ENCODE assay signal across 13 cellular contexts in genomic region chr17:19540706-19541370, GRCh38. TPM values are rescaled to one million over a fixed set of nuclear protein-coding genes. Genes with fewer than 3 reads are reported as not detected.
DNase-seq lines count a peak whose midpoint lies in the region; ATAC-seq and TF ChIP-seq lines count a peak whose summit lies in the region.
"Had no signal": no experiment of that assay in that cellular context is flagged by ENCODE, and none has a peak within 500 bp of the region (broad histone marks: within the 10 kb centered on the region; RNA-seq: fewer than 3 reads in every experiment).

No MANE protein-coding gene starts in this region.

- ATAC-seq in foreskin keratinocyte: no peak
- ATAC-seq in HG03432 (IDR thresholded peaks at IDR 0.05; ENCODE audit: unreplicated experiment): no peak

- peaks cover 6% of the 10 kb centered on the region for H3K27me3 Mint-ChIP-seq in chondrocyte (ENCODE audit: low read depth)
- peaks cover 25% of the 10 kb centered on the region for H3K27me3 Mint-ChIP-seq in endodermal cell (ENCODE audit: insufficient read depth)

- TF ChIP-seq CTCF in chondrocyte (IDR thresholded peaks at IDR 0.05) (no peak), endodermal cell (conservative IDR thresholded peaks at IDR 0.05) (no peak), foreskin keratinocyte (conservative IDR thresholded peaks at IDR 0.05) (no peak)

- H3K36me3 Mint-ChIP-seq in chondrocyte (ENCODE audit: low read depth) (no peaks in the 10 kb centered on the region), endodermal cell (ENCODE audit: low read depth) (no peaks in the 10 kb centered on the region)
- H3K36me3 Mint-ChIP-seq: CD4-positive, CD25-positive, alpha-beta regulatory T cell had no signal

- intact Hi-C loops in posterior vena cava (cut with DNase I): no loop called here

- no peaks in the 10 kb centered on the region for H3K36me3 ChIP-seq in endodermal cell (ENCODE audit: control insufficient read depth, insufficient read depth, low read length)
- H3K36me3 ChIP-seq: BE2C had no signal

- no peak overlapping the region for H3K4me3 ChIP-seq in endodermal cell (ENCODE audit: low read length)

- no peak overlapping the region for H3K27ac Mint-ChIP-seq in chondrocyte (ENCODE audit: unreplicated experiment)
- no peak overlapping the region for H3K27ac Mint-ChIP-seq in endodermal cell
- H3K27ac Mint-ChIP-seq: H9 had no signal

- no peaks in the 10 kb centered on the region for H3K4me1 ChIP-seq in endodermal cell (ENCODE audit: control insufficient read depth, insufficient read depth, low read length)
- no peaks in the 10 kb centered on the region for H3K4me1 ChIP-seq in foreskin keratinocyte
- H3K4me1 ChIP-seq: BE2C had no signal

- no peaks in the 10 kb centered on the region for H3K9me3 ChIP-seq in endodermal cell (ENCODE audit: control insufficient read depth, low read length)
- H3K9me3 ChIP-seq: BE2C, Caco-2 had no signal

- DNase-seq in chondrocyte (ENCODE audit: low spot score) (peak; percentile 52), endodermal cell (peak; percentile 70), posterior vena cava (ENCODE audit: low spot score) (peak; percentile 60), foreskin keratinocyte (no peak)
- no peak for DNase-seq in activated effector memory CD4-positive, alpha-beta T cell treated with anti-CD3 and anti-CD28 coated beads, Interleukin-2, amount 50 U/mL, for 16 hours
- DNase-seq: ACHN; BE2C; C1 segment of cervical spinal cord; Caco-2; CD4-positive, CD25-positive, alpha-beta regulatory T cell; H9 had no signal

- H3K27me3 ChIP-seq in endodermal cell (ENCODE audit: control insufficient read depth, insufficient read depth, low read length, poor library complexity, severe bottlenecking): peaks cover 9% of the 10 kb centered on the region
- peaks cover 6% of the 10 kb centered on the region for H3K27me3 ChIP-seq in foreskin keratinocyte
- H3K27me3 ChIP-seq: BE2C had no signal

- no peak overlapping the region for H3K27ac ChIP-seq in endodermal cell (ENCODE audit: low read depth, low read length)
- H3K27ac ChIP-seq in foreskin keratinocyte: no peak overlapping the region

- no peak overlapping the region for H3K4me3 Mint-ChIP-seq in chondrocyte (ENCODE audit: unreplicated experiment)
- no peak overlapping the region for H3K4me3 Mint-ChIP-seq in endodermal cell
- H3K4me3 Mint-ChIP-seq: CD4-positive, CD25-positive, alpha-beta regulatory T cell; H9 had no signal

- H3K4me1 Mint-ChIP-seq in chondrocyte (ENCODE audit: low read depth) (no peaks in the 10 kb centered on the region), endodermal cell (peaks cover 15% of the 10 kb centered on the region)

- H3K9ac ChIP-seq in endodermal cell (ENCODE audit: extremely low read depth, low read length, poor library complexity, severe bottlenecking): no peak overlapping the region

- H3K9me3 Mint-ChIP-seq in chondrocyte (ENCODE audit: low read depth) (no peaks in the 10 kb centered on the region), endodermal cell (no peaks in the 10 kb centered on the region)
- H3K9me3 Mint-ChIP-seq: CD4-positive, CD25-positive, alpha-beta regulatory T cell; H9 had no signal

- WGBS in endodermal cell (ENCODE audit: insufficient coverage in 1 of 2, insufficient read length in 1 of 2), 2 experiments: 94 to 97% methylated on average over 6 to 12 of the region's 13 CpGs

RNA-seq across cellular contexts. Expression of gene SLC47A1, which starts 7.2 kb away (rescaled TPM):
- 1.7 to 4.9 TPM (median 2.0 TPM) in 3 replicates for total RNA-seq in chondrocyte
- 1 to 10 TPM; 2.5 to 3.1 TPM for total RNA-seq in endodermal cell
- polyA plus RNA-seq in endodermal cell (2013, experiment 1 of 2): 3.1 TPM
- polyA plus RNA-seq in endodermal cell (2013, experiment 2 of 2): 2.9 TPM
- total RNA-seq in posterior vena cava: 1 to 10 TPM; 1.2 to 3.4 TPM
- 1.8 and 2.0 TPM in 2 replicates for total RNA-seq in foreskin keratinocyte
- polyA plus RNA-seq in foreskin keratinocyte: 1.3 and 1.4 TPM in 2 replicates
- total RNA-seq: CD4-positive, CD25-positive, alpha-beta regulatory T cell; HT-29 had no signal

Comparison
In these comparisons a context has a peak if more than half of its experiments do, and no peak if none do; other contexts are left out.
1. DNase-seq: peak in chondrocyte (single experiment), endodermal cell (single experiment) and posterior vena cava (single experiment); none in activated effector memory CD4-positive, alpha-beta T cell treated with anti-CD3 and anti-CD28 coated beads, Interleukin-2, amount 50 U/mL, for 16 hours (single experiment) and foreskin keratinocyte (0 of 2).